In the genomic region with DNA sequence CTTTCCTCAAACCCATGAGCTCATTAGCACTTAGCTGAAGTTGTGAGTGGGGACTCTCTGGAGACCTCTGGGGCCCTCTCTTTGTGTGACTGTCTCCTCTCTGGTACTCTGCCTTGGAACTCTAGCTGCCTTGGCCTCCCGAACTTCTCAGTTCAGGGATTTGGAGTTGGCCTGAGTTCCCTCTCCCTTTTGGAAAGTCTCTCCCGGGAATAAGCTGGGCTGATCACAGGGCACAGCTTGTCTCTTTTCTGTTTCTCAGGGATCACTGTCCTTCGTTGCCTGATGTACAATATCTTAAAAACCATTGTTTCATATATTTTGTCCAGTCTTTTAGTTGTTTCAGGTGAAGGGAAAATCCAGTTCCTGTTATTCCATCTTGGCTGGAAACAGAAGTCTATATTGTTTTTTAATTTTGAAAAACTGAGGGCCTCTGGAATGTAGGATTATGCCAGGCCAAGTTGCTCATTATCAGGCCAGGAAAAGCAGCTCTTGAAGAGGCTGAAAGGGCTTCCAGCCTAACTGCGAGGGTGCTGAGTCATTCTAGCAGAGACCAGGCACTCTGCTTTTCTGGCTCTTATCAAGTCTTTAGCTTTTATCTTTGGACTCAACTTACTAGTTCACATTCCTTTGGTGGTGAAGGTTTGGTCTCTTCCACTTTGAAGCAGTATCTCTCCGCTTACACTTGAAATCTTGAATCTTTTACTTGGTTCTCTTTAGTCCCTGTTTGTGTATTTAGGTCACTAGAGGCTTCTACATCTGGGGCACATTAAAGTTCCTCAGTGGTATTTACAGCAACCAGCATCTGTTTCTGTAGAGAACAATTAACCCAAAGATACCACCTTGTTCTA, we compare ENCODE assay signal across 1 cellular context.
TF ChIP-seq lines count a peak whose summit lies in the region.

No MANE protein-coding gene starts in this region.

TF ChIP-seq in H1, 55 proteins besides CTCF, POLR2A, EP300 and RAD21:
- TF ChIP-seq JUND (IDR thresholded peaks at IDR 0.05; ENCODE audit: low read length) (no peak), SIN3A (conservative IDR thresholded peaks at IDR 0.05 in 1 of 2, IDR thresholded peaks at IDR 0.05 in 1 of 2; ENCODE audit: low read depth in 1 of 2, low read length in 2 of 2) (no peak), BACH1 (IDR thresholded peaks at IDR 0.05; ENCODE audit: low read length) (peak; percentile 84), SP4 (IDR thresholded peaks at IDR 0.05; ENCODE audit: low read length) (no peak), POU5F1 (IDR thresholded peaks at IDR 0.05; ENCODE audit: low read depth, low read length) (no peak), ATF3 (IDR thresholded peaks at IDR 0.05; ENCODE audit: insufficient read depth, low read depth, low read length) (no peak), BRCA1 (IDR thresholded peaks at IDR 0.05; ENCODE audit: low read depth, low read length) (no peak), RNF2 (IDR thresholded peaks at IDR 0.05; ENCODE audit: borderline replicate concordance, low read depth, low read length, missing control alignments, poor library complexity, severe bottlenecking) (no peak), RFX5 (IDR thresholded peaks at IDR 0.05; ENCODE audit: borderline replicate concordance, low read depth, low read length) (no peak), SRF (IDR thresholded peaks at IDR 0.05; ENCODE audit: low read depth, low read length) (no peak), TBP (IDR thresholded peaks at IDR 0.05; ENCODE audit: low read depth, low read length) (no peak), EGR1 (IDR thresholded peaks at IDR 0.05; ENCODE audit: borderline replicate concordance, low read depth, low read length) (no peak), SP2 (IDR thresholded peaks at IDR 0.05; ENCODE audit: low read length) (no peak), SAP30 (IDR thresholded peaks at IDR 0.05; ENCODE audit: insufficient read depth, insufficient replicate concordance, low read length) (no peak), CREB1 (IDR thresholded peaks at IDR 0.05) (no peak), TAF1 (IDR thresholded peaks at IDR 0.05; ENCODE audit: low read depth, low read length) (peak; percentile 59), NANOG (IDR thresholded peaks at IDR 0.05; ENCODE audit: insufficient read depth, low read depth, low read length, poor library complexity, severe bottlenecking) (no peak), GTF2F1 (IDR thresholded peaks at IDR 0.05; ENCODE audit: borderline replicate concordance, low read depth, low read length) (no peak), RXRA (IDR thresholded peaks at IDR 0.05; ENCODE audit: insufficient read depth, low read depth, low read length) (no peak), KDM4A (IDR thresholded peaks at IDR 0.05; ENCODE audit: low read depth, low read length, severe bottlenecking) (no peak), CEBPB (IDR thresholded peaks at IDR 0.05; ENCODE audit: low read depth, low read length) (no peak), TAF7 (optimal IDR thresholded peaks at IDR 0.05; ENCODE audit: borderline replicate concordance, low read depth, low read length) (no peak), MAFK (IDR thresholded peaks at IDR 0.05; ENCODE audit: low read depth, low read length) (peak; percentile 81), ZNF274 (IDR thresholded peaks at IDR 0.05; ENCODE audit: borderline replicate concordance, extremely low read depth, low read length) (no peak)
